ENCODE assay signal across 9 cellular contexts in the genomic region with DNA sequence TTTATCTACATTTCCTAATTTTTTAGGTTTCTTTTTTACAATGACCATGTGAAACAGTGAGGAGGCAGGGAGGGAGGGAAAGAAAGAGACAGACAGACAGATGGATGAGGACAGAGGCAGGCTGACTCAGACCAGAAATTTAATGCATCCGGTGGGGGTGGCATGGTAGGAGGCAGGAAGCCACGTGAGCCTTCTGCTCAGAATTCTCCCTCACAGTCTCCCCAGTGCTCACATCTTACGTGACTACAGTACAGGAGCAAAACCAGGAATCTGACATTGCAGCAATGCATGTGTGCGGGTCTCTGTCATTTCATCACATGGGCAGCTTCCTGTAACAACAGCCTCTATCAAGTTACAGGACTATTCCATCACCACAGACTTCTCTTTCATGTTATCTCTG. TPM values are rescaled to one million over a fixed set of nuclear protein-coding genes. Genes with fewer than 3 reads are reported as not detected.
A peak's percentile ranks its signal among the peaks of the same experiment; 100 is the strongest.
DNase-seq lines count a peak whose midpoint lies in the region; ATAC-seq and TF ChIP-seq lines count a peak whose summit lies in the region.
"Not testable (repeated sequence)": the region's sequence is repeated elsewhere in the genome, so short reads cannot be mapped to it uniquely, and the experiment has no call there.
"Had no signal": no experiment of that assay in that cellular context is flagged by ENCODE, and none has a peak within 500 bp of the region (broad histone marks: within the 10 kb centered on the region; RNA-seq: fewer than 3 reads in every experiment).

No MANE protein-coding gene starts in this region.

- not testable (repeated sequence) for H3K27ac Mint-ChIP-seq in activated naive CD4-positive, alpha-beta T cell treated with anti-CD3 and anti-CD28 coated beads, Interleukin-2, amount 50 U/mL, for 72 hours

- in situ Hi-C loops in gastrocnemius medialis (cut with MboI; ENCODE audit: low sequenced_read_pairs in 4 of 4), result not testable (repeated sequence)

- H3K36me3 Mint-ChIP-seq in activated naive CD4-positive, alpha-beta T cell treated with anti-CD3 and anti-CD28 coated beads, Interleukin-2, amount 50 U/mL, for 72 hours, result not testable (repeated sequence)

- H2AFZ ChIP-seq in DND-41 (ENCODE audit: low read depth, low read length), result not testable (repeated sequence)

- H3K27me3 ChIP-seq in DND-41 (ENCODE audit: insufficient read depth, low read length, poor library complexity); gastrocnemius medialis: not testable (repeated sequence)

- TF ChIP-seq POLR2A in gastrocnemius medialis (IDR thresholded peaks at IDR 0.05), result not testable (repeated sequence)

- intact Hi-C loops in gastrocnemius medialis (cut with DNase I; ENCODE audit: low total_unique reads), result not testable (repeated sequence)

- not testable (repeated sequence) for H3K27ac ChIP-seq in DND-41 (ENCODE audit: low read length); gastrocnemius medialis

- H3K9me3 ChIP-seq in DND-41 (ENCODE audit: insufficient read depth, low read length, severe bottlenecking); gastrocnemius medialis: not testable (repeated sequence)

- DNase-seq in DND-41; activated naive CD4-positive, alpha-beta T cell treated with anti-CD3 and anti-CD28 coated beads, Interleukin-2, amount 50 U/mL, for 72 hours (ENCODE audit: low spot score in 2 of 2); gastrocnemius medialis: not testable (repeated sequence)

- not testable (repeated sequence) for H3K9me3 Mint-ChIP-seq in activated naive CD4-positive, alpha-beta T cell treated with anti-CD3 and anti-CD28 coated beads, Interleukin-2, amount 50 U/mL, for 72 hours

- not testable (repeated sequence) for H3K36me3 ChIP-seq in DND-41 (ENCODE audit: insufficient read depth, low read length); gastrocnemius medialis

- not testable (repeated sequence) for H3K4me1 ChIP-seq in DND-41 (ENCODE audit: insufficient read depth, low read length); gastrocnemius medialis

- ATAC-seq in DND-41 (ENCODE audit: insufficient read depth, low read depth) (peak; percentile 90), GM19035 (IDR thresholded peaks at IDR 0.05; ENCODE audit: unreplicated experiment) (peak; percentile 95), GM21515 (IDR thresholded peaks at IDR 0.05; ENCODE audit: unreplicated experiment) (peak; percentile 98), HG02763 (IDR thresholded peaks at IDR 0.05; ENCODE audit: unreplicated experiment) (peak; percentile 96), HG03108 (IDR thresholded peaks at IDR 0.05; ENCODE audit: unreplicated experiment) (peak; percentile 97), HG03571 (IDR thresholded peaks at IDR 0.05; ENCODE audit: unreplicated experiment) (peak; percentile 95), gastrocnemius medialis (peak; percentile 36 to 59)
- peak; percentile 96 to 97 for ATAC-seq in activated naive CD4-positive, alpha-beta T cell treated with anti-CD3 and anti-CD28 coated beads, Interleukin-2, amount 50 U/mL, for 72 hours

- not testable (repeated sequence) for H3K9ac ChIP-seq in DND-41 (ENCODE audit: low read depth, low read length)

- H3K4me2 ChIP-seq in DND-41 (ENCODE audit: insufficient read depth, low read length), result not testable (repeated sequence)

- not testable (repeated sequence) for H3K79me2 ChIP-seq in DND-41 (ENCODE audit: insufficient read depth, low read length)

- not testable (repeated sequence) for TF ChIP-seq CTCF in DND-41 (IDR thresholded peaks at IDR 0.05; ENCODE audit: borderline replicate concordance, extremely low read depth, low read length, poor library complexity, severe bottlenecking); gastrocnemius medialis (IDR thresholded peaks at IDR 0.05 in 4 of 5, conservative IDR thresholded peaks at IDR 0.05 in 1 of 5)

- not testable (repeated sequence) for H4K20me1 ChIP-seq in DND-41 (ENCODE audit: insufficient read depth, low read length)

- H3K4me3 ChIP-seq in DND-41 (ENCODE audit: low read depth in 1 of 2, low read length in 2 of 2); gastrocnemius medialis: not testable (repeated sequence)

RNA-seq across cellular contexts. Expression of a gene that starts 2.3 kb away (rescaled TPM):
- total RNA-seq in activated naive CD4-positive, alpha-beta T cell treated with anti-CD3 and anti-CD28 coated beads, Interleukin-2, amount 50 U/mL, for 72 hours, result under 1 TPM; 0.41 to 0.62 TPM
- total RNA-seq in gastrocnemius medialis, result 1 to 10 TPM in 3 of 4 donors, under 1 TPM in 1; 0.32 to 2.9 (median 1.8) TPM
- total RNA-seq: left lobe of liver had no signal

Comparison
In these comparisons a context has a peak if more than half of its experiments do, and no peak if none do; other contexts are left out.
1. ATAC-seq: peak in every context shown above with its lines; median percentile 98 in GM21515; 97 in HG03108; 96 in activated naive CD4-positive, alpha-beta T cell treated with anti-CD3 and anti-CD28 coated beads, Interleukin-2, amount 50 U/mL, for 72 hours; 96 in HG02763; 95 in GM19035; 95 in HG03571; 90 in DND-41; 48 in gastrocnemius medialis.